Comparison of ENCODE assay signal across 8 cellular contexts in genomic region chr14:59918824-59919581, GRCh38. TPM values are rescaled to one million over a fixed set of nuclear protein-coding genes. Genes with fewer than 3 reads are reported as not detected.
DNase-seq lines count a peak whose midpoint lies in the region; ATAC-seq, FAIRE-seq and TF ChIP-seq lines count a peak whose summit lies in the region.

No MANE protein-coding gene starts in this region.

- H3K4me1 Mint-ChIP-seq in stimulated activated naive B cell treated with anti-CD40 and anti-IgM and Interleukin-4, amounts not matched to agents 10 μg/mL and 1 μg/mL and 100 μg/mL, for 72 hours: peaks cover 5 to 6% of the 10 kb centered on the region in 2 donors

- no TSS peak for BruUV-seq in OCI-LY7 (replicated peaks; lab: Mats Ljungman, UMichigan)

- no peaks in the 10 kb centered on the region for H3K9me3 ChIP-seq in OCI-LY7 (ENCODE audit: low read length)

- DNase-seq in 8988T (peak; percentile 29), OCI-LY7 (ENCODE audit: low spot score) (peak; percentile 10), cerebellar cortex (ENCODE audit: low spot score) (peak; percentile 77), kidney glomerular epithelial cell (lab: John Stamatoyannopoulos, UW) (peak; percentile 18)
- no peak for DNase-seq in stimulated activated naive B cell treated with anti-CD40 and anti-IgM and Interleukin-4, amounts not matched to agents 10 μg/mL and 1 μg/mL and 100 μg/mL, for 72 hours
- DNase-seq in stimulated activated CD4-positive, alpha-beta T cell treated with anti-CD3 and anti-CD28 coated beads, Interleukin-12 subunit alpha, Interleukin-12 subunit beta, amount 100 ng/mL, for 4 hours: no peak

- no peak overlapping the region for H3K27ac ChIP-seq in OCI-LY7 (ENCODE audit: low read depth, low read length, poor library complexity, severe bottlenecking)

- ATAC-seq in HG03432 (IDR thresholded peaks at IDR 0.05; ENCODE audit: unreplicated experiment): peak; percentile 63
- peak; percentile 79 to 80 for ATAC-seq in stimulated activated naive B cell treated with anti-CD40 and anti-IgM and Interleukin-4, amounts not matched to agents 10 μg/mL and 1 μg/mL and 100 μg/mL, for 72 hours (replicated peaks)

- POLR2A ChIA-PET in OCI-LY7 (lab: Charles Lee): interaction anchor here (0.7 to 1.2 kb wide), 2 partner anchors 26 to 247 kb away, joined by 3 read pairs; no protein-coding TSS in a partner anchor

- H3K36me3 ChIP-seq in OCI-LY7 (ENCODE audit: insufficient read depth, low read length): no peaks in the 10 kb centered on the region

- peaks cover 4 to 6% of the 10 kb centered on the region in 2 donors for H3K9me3 Mint-ChIP-seq in stimulated activated naive B cell treated with anti-CD40 and anti-IgM and Interleukin-4, amounts not matched to agents 10 μg/mL and 1 μg/mL and 100 μg/mL, for 72 hours

- H3K36me3 Mint-ChIP-seq in stimulated activated naive B cell treated with anti-CD40 and anti-IgM and Interleukin-4, amounts not matched to agents 10 μg/mL and 1 μg/mL and 100 μg/mL, for 72 hours: no peaks in the 10 kb centered on the region

- peaks cover 3% of the 10 kb centered on the region for H3K4me1 ChIP-seq in OCI-LY7 (ENCODE audit: insufficient read depth, low read length, poor library complexity, severe bottlenecking)

- no peaks in the 10 kb centered on the region for H3K79me2 ChIP-seq in OCI-LY7 (ENCODE audit: insufficient read depth, low read depth, low read length)

- intact Hi-C loops in OCI-LY7 (cut with micrococcal nuclease; ENCODE audit: unreplicated experiment): no loop called here

- CTCF ChIA-PET in OCI-LY7 (lab: Charles Lee; ENCODE audit: unreplicated experiment): no interaction called here

- peaks cover 47 to 51% of the 10 kb centered on the region in 2 donors for H3K27me3 Mint-ChIP-seq in stimulated activated naive B cell treated with anti-CD40 and anti-IgM and Interleukin-4, amounts not matched to agents 10 μg/mL and 1 μg/mL and 100 μg/mL, for 72 hours

- peak overlapping the region; percentile 82 for H2AFZ ChIP-seq in OCI-LY7 (ENCODE audit: low read length)

- peak; percentile 88 for FAIRE-seq in G401.6 (lab: Jason Lieb, UNC)

- peak overlapping the region; percentile 61; the same call in 1 of the 2 replicates for H3K4me2 ChIP-seq in OCI-LY7 (ENCODE audit: low read length)

- H3K4me3 Mint-ChIP-seq in stimulated activated naive B cell treated with anti-CD40 and anti-IgM and Interleukin-4, amounts not matched to agents 10 μg/mL and 1 μg/mL and 100 μg/mL, for 72 hours: peak overlapping the region; percentile 75 to 80

- peak; percentile 72 for TF ChIP-seq CTCF in OCI-LY7 (conservative IDR thresholded peaks at IDR 0.05; ENCODE audit: low read length)

- no peaks in the 10 kb centered on the region for H3K9me2 ChIP-seq in OCI-LY7 (ENCODE audit: insufficient read depth, low read length)

- no peaks in the 10 kb centered on the region for H4K20me1 ChIP-seq in OCI-LY7 (ENCODE audit: insufficient read depth, low read length)

- H3K27ac Mint-ChIP-seq in stimulated activated naive B cell treated with anti-CD40 and anti-IgM and Interleukin-4, amounts not matched to agents 10 μg/mL and 1 μg/mL and 100 μg/mL, for 72 hours: no peak overlapping the region

- H3K4me3 ChIP-seq in OCI-LY7 (ENCODE audit: low read depth, low read length, poor library complexity, severe bottlenecking): peak overlapping the region; percentile 54

RNA-seq across cellular contexts. Expression of gene LRRC9, which starts 0.9 kb away (rescaled TPM):
- not detected in 2 replicates for total RNA-seq in OCI-LY7 (2014; rRNA removed; shearing (Covaris generic))
- total RNA-seq in OCI-LY7 (2022): 0.65 and 0.74 TPM in 2 replicates

RNA-seq across cellular contexts. Expression of gene RTN1, which starts 48.4 kb away (rescaled TPM):
- total RNA-seq in OCI-LY7 (2014; rRNA removed; shearing (Covaris generic)): not detected in 2 replicates
- not detected in 2 replicates for total RNA-seq in OCI-LY7 (2022)

Comparison
In these comparisons a context has a peak if more than half of its experiments do, and no peak if none do; other contexts are left out.
1. DNase-seq: peak in 8988T (single experiment), OCI-LY7 (single experiment), cerebellar cortex (single experiment) and kidney glomerular epithelial cell (single experiment); none in stimulated activated naive B cell treated with anti-CD40 and anti-IgM and Interleukin-4, amounts not matched to agents 10 μg/mL and 1 μg/mL and 100 μg/mL, for 72 hours (single experiment) and stimulated activated CD4-positive, alpha-beta T cell treated with anti-CD3 and anti-CD28 coated beads, Interleukin-12 subunit alpha, Interleukin-12 subunit beta, amount 100 ng/mL, for 4 hours (single experiment).